In genomic region chr17:41521574-41522261, GRCh38 we compare ENCODE assay signal across 13 cellular contexts. TPM values are rescaled to one million over a fixed set of nuclear protein-coding genes. Genes with fewer than 3 reads are reported as not detected.
A peak's percentile ranks its signal among the peaks of the same experiment; 100 is the strongest.
DNase-seq lines count a peak whose midpoint lies in the region; ATAC-seq and TF ChIP-seq lines count a peak whose summit lies in the region.
"Had no signal": no experiment of that assay in that cellular context is flagged by ENCODE, and none has a peak within 500 bp of the region (broad histone marks: within the 10 kb centered on the region; RNA-seq: fewer than 3 reads in every experiment).

No MANE protein-coding gene starts in this region.

- H3K9me3 ChIP-seq in CD4-positive, alpha-beta T cell (ENCODE audit: control insufficient read depth, low read length) = no peaks in the 10 kb centered on the region
- H3K9me3 ChIP-seq: thoracic aorta had no signal

- H3K27ac Mint-ChIP-seq in WTC11 = peak overlapping the region; percentile 48; the same call in 1 of the 2 replicates
- H3K27ac Mint-ChIP-seq in CD4-positive, alpha-beta T cell = no peak overlapping the region

- intact Hi-C loops in CD4-positive, alpha-beta T cell (cut with DNase I, micrococcal nuclease) = no loop called here

- no peaks in the 10 kb centered on the region for H3K36me3 ChIP-seq in urinary bladder (ENCODE audit: insufficient read depth)
- H3K36me3 ChIP-seq: thoracic aorta had no signal

- H3K4me1 Mint-ChIP-seq in WTC11 = peaks cover 25% of the 10 kb centered on the region
- no peaks in the 10 kb centered on the region for H3K4me1 Mint-ChIP-seq in CD4-positive, alpha-beta T cell (ENCODE audit: low read depth)

- CTCF ChIA-PET in WTC11 (lab: Charles Lee) = interaction anchor here (0.6 to 2.9 kb wide), 9 partner anchors 9 to 144 kb away, joined by 3 to 52 read pairs (median 10); no protein-coding TSS in a partner anchor
- CTCF ChIA-PET in CD4-positive, alpha-beta T cell (lab: Charles Lee) = interaction anchor here (0.6 kb wide), 1 partner anchor 47 kb away, joined by 4 read pairs; no protein-coding TSS in a partner anchor

- POLR2A ChIA-PET in WTC11 (lab: Charles Lee) = interaction anchor here (0.6 to 1.3 kb wide), 4 partner anchors 10 to 168 kb away, joined by 3 to 4 read pairs (median 4); no protein-coding TSS in a partner anchor
- POLR2A ChIA-PET in CD4-positive, alpha-beta T cell (lab: Charles Lee) = no interaction called here

- H3K27me3 ChIP-seq in CD4-positive, alpha-beta T cell (ENCODE audit: control insufficient read depth, insufficient read depth, low read length) = peaks cover 1% of the 10 kb centered on the region

- no peak overlapping the region for H3K4me3 Mint-ChIP-seq in WTC11
- no peak overlapping the region for H3K4me3 Mint-ChIP-seq in CD4-positive, alpha-beta T cell

- WGBS in urinary bladder = 68% methylated on average over 6 of the region's 6 CpGs

- H3K4me1 ChIP-seq in urinary bladder (ENCODE audit: insufficient read depth) = no peaks in the 10 kb centered on the region

- no peak for TF ChIP-seq CTCF in WTC11 (IDR thresholded peaks at IDR 0.05)
- TF ChIP-seq CTCF in CD4-positive, alpha-beta T cell (IDR thresholded peaks at IDR 0.05) = no peak

- peaks cover 26% of the 10 kb centered on the region for H3K36me3 Mint-ChIP-seq in WTC11
- no peaks in the 10 kb centered on the region for H3K36me3 Mint-ChIP-seq in CD4-positive, alpha-beta T cell (ENCODE audit: low read depth)

- no peaks in the 10 kb centered on the region for H3K9me3 Mint-ChIP-seq in WTC11
- no peaks in the 10 kb centered on the region for H3K9me3 Mint-ChIP-seq in CD4-positive, alpha-beta T cell

- peak; percentile 46 for ATAC-seq in WTC11
- ATAC-seq in HG02938 (IDR thresholded peaks at IDR 0.05; ENCODE audit: unreplicated experiment) = no peak
- ATAC-seq in CD4-positive, alpha-beta T cell (ENCODE audit: poor library complexity) = no peak

- H3K4me3 ChIP-seq in urinary bladder (ENCODE audit: low read depth, low read length) = no peak overlapping the region
- H3K4me3 ChIP-seq: thoracic aorta had no signal

- peak; percentile 44 for DNase-seq in NCI-H748 (lab: John Stamatoyannopoulos, UW; ENCODE audit: unreplicated experiment)
- no peak for DNase-seq in NCI-H748 treated with DMSO at 0.1 percent for 48 hours (lab: John Stamatoyannopoulos, UW)
- peak; percentile 57 for DNase-seq in WTC11 (ENCODE audit: low spot score)
- DNase-seq in islet precursor cell = peak; percentile 100
- no peak for DNase-seq in CD4-positive, alpha-beta T cell
- no peak for DNase-seq in NOMO-1 (lab: John Stamatoyannopoulos, UW; ENCODE audit: unreplicated experiment in 2 of 2)
- DNase-seq: occipital lobe, T-helper 9 cell had no signal

- H3K27ac ChIP-seq in urinary bladder (ENCODE audit: low read depth) = peak overlapping the region; percentile 46
- no peak overlapping the region for H3K27ac ChIP-seq in CD4-positive, alpha-beta T cell (ENCODE audit: low read depth, low read length)
- H3K27ac ChIP-seq: C4-2B, thoracic aorta had no signal

- H3K27me3 Mint-ChIP-seq in WTC11 (ENCODE audit: low read depth) = no peaks in the 10 kb centered on the region; the same call in 1 of the 2 replicates
- peaks cover 8% of the 10 kb centered on the region for H3K27me3 Mint-ChIP-seq in CD4-positive, alpha-beta T cell

TF ChIP-seq in WTC11, 78 proteins besides CTCF, POLR2A, EP300 and RAD21:
- no peak for TF ChIP-seq SMAD4 (CRISPR knock-in tag; IDR thresholded peaks at IDR 0.05)
- TF ChIP-seq PRDM15 (CRISPR knock-in tag; IDR thresholded peaks at IDR 0.05) = no peak
- TF ChIP-seq FOXP1 (CRISPR knock-in tag; IDR thresholded peaks at IDR 0.05; ENCODE audit: borderline replicate concordance) = no peak
- TF ChIP-seq ZMAT4 (CRISPR knock-in tag; IDR thresholded peaks at IDR 0.05) = no peak
- TF ChIP-seq NR1H2 (CRISPR knock-in tag; IDR thresholded peaks at IDR 0.05) = no peak
- no peak for TF ChIP-seq CDX4 (CRISPR knock-in tag; IDR thresholded peaks at IDR 0.05; ENCODE audit: borderline replicate concordance)
- TF ChIP-seq RORB (CRISPR knock-in tag; IDR thresholded peaks at IDR 0.05) = no peak
- TF ChIP-seq ZNF671 (CRISPR knock-in tag; IDR thresholded peaks at IDR 0.05) = no peak
- no peak for TF ChIP-seq JUN (CRISPR knock-in tag; IDR thresholded peaks at IDR 0.05)
- no peak for TF ChIP-seq FOXK1 (CRISPR knock-in tag; IDR thresholded peaks at IDR 0.05)
- no peak for TF ChIP-seq ZNF263 (CRISPR knock-in tag; IDR thresholded peaks at IDR 0.05; ENCODE audit: low read depth)
- TF ChIP-seq PREB (CRISPR knock-in tag; IDR thresholded peaks at IDR 0.05; ENCODE audit: borderline replicate concordance) = no peak
- no peak for TF ChIP-seq ETV6 (CRISPR knock-in tag; IDR thresholded peaks at IDR 0.05)
- no peak for TF ChIP-seq NFE2L1 (CRISPR knock-in tag; IDR thresholded peaks at IDR 0.05)
- no peak for TF ChIP-seq E2F4 (CRISPR knock-in tag; IDR thresholded peaks at IDR 0.05; ENCODE audit: borderline replicate concordance, low read depth)
- no peak for TF ChIP-seq ZNF232 (CRISPR knock-in tag; IDR thresholded peaks at IDR 0.05)
- TF ChIP-seq MYBL2 (CRISPR knock-in tag; IDR thresholded peaks at IDR 0.05) = no peak

RNA-seq across cellular contexts. Expression of gene KRT15, which starts 3.0 kb away (rescaled TPM):
- total RNA-seq in WTC11 (2021) = 0.34 to 0.55 TPM (median 0.37 TPM) in 3 replicates
- total RNA-seq in urinary bladder = 4.7 TPM
- polyA plus RNA-seq in urinary bladder = 11.9 TPM
- total RNA-seq in CD4-positive, alpha-beta T cell = not detected
- total RNA-seq: cerebellum had no signal

RNA-seq across cellular contexts. Expression of gene KRT19, which starts 6.4 kb away (rescaled TPM):
- total RNA-seq in WTC11 (2021) (110 to 130 TPM (median 124 TPM) in 3 replicates), urinary bladder (299 TPM)
- 418 TPM for polyA plus RNA-seq in urinary bladder
- not detected for total RNA-seq in CD4-positive, alpha-beta T cell

RNA-seq across cellular contexts. Expression of gene KRT13, which starts 16.3 kb away (rescaled TPM):
- total RNA-seq in WTC11 (2021) (not detected in 3 replicates), urinary bladder (356 TPM)
- polyA plus RNA-seq in urinary bladder = 401 TPM
- total RNA-seq in CD4-positive, alpha-beta T cell = not detected

RNA-seq across cellular contexts. Expression of gene KRT36, which starts 32.0 kb away (rescaled TPM):
- total RNA-seq in WTC11 (2021) (not detected in 3 replicates), urinary bladder (not detected)
- not detected for polyA plus RNA-seq in urinary bladder
- total RNA-seq in CD4-positive, alpha-beta T cell = not detected
- total RNA-seq: cerebellum, occipital lobe, thoracic aorta had no signal

RNA-seq across cellular contexts. Expression of gene KRT35, which starts 40.8 kb away (rescaled TPM):
- total RNA-seq in WTC11 (2021) (not detected in 3 replicates), urinary bladder (not detected)
- polyA plus RNA-seq in urinary bladder = not detected
- total RNA-seq in CD4-positive, alpha-beta T cell = not detected
- total RNA-seq: cerebellum, occipital lobe, thoracic aorta had no signal

Comparison
In these comparisons a context has a peak if more than half of its experiments do, and no peak if none do; other contexts are left out.
1. DNase-seq: peak in NCI-H748 (single experiment), WTC11 (single experiment) and islet precursor cell (single experiment); none in NCI-H748 treated with DMSO at 0.1 percent for 48 hours (single experiment), CD4-positive, alpha-beta T cell (0 of 10) and NOMO-1 (0 of 2).
2. RNA of gene KRT19, which starts 6.4 kb away (total RNA-seq): 299 TPM in urinary bladder (single experiment) and 110 to 130 TPM in WTC11; not detected in CD4-positive, alpha-beta T cell; every median in the first group is over 100 times any median in the second.
3. RNA of gene KRT13, which starts 16.3 kb away (total RNA-seq): 356 TPM in urinary bladder (single experiment); not detected in WTC11 and not detected in CD4-positive, alpha-beta T cell; every median in the first group is over 100 times any median in the second.